ENCODE assay signal across 13 cellular contexts in the genomic region with DNA sequence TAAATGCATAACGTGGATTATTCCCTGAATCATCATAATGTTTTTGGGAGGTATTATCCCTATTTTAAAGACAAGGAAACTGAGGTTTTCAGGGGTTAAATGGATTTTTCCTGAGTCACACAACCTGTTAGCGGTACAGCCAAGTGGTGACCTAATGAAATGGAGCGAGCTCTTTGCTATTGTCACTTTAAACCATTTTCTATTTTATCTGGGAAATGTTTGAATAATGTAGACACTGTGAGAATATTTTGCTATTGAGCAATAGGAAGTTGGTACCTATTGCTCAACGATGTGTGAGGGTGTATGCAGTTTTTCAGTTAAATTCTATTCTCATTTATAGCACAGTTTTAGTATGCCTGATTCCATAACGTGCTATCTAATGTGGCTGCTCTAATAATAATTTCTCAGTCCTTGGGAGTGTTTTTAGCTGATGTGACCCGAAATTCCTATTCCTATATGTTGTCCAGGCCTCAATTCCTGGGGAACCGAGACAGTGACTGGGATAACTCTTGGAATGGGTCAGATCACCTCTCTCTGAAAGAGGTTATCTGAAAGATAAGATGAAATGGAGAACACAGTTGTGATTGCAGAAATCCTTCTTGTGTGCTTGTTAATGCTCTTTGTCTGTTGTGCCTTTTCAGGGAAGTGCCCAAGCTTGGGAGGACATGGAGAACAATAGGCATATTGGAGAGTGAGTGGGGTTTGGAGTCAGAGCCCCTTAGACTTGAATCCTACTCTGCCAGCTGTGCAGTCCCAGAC. TPM values are rescaled to one million over a fixed set of nuclear protein-coding genes. Genes with fewer than 3 reads are reported as not detected.
A peak's percentile ranks its signal among the peaks of the same experiment; 100 is the strongest.
DNase-seq lines count a peak whose midpoint lies in the region; ATAC-seq, FAIRE-seq and TF ChIP-seq lines count a peak whose summit lies in the region.
"Had no signal": no experiment of that assay in that cellular context is flagged by ENCODE, and none has a peak within 500 bp of the region (broad histone marks: within the 10 kb centered on the region; RNA-seq: fewer than 3 reads in every experiment).

No MANE protein-coding gene starts in this region.

- CTCF ChIA-PET in HepG2 (lab: Yijun Ruan, JAX; ENCODE audit: low intra/inter-chr PET ratio, low total read pairs) (no interaction called here), SK-N-SH (lab: Yijun Ruan, JAX) (interaction anchor here (1.3 kb wide), 1 partner anchor 31 kb away, joined by 3 read pairs; no protein-coding TSS in a partner anchor)

- TF ChIP-seq CTCF in AG10803 (conservative IDR thresholded peaks at IDR 0.05; ENCODE audit: low read length) (no peak), brain microvascular endothelial cell (IDR thresholded peaks at IDR 0.05; ENCODE audit: low read depth, low read length, missing control alignments) (no peak), HepG2 (CRISPR knock-in tag; IDR thresholded peaks at IDR 0.05) (no peak), SK-N-SH (IDR thresholded peaks at IDR 0.05) (no peak)

- no peak overlapping the region for H2AFZ ChIP-seq in HepG2 (ENCODE audit: low read length)
- no peak overlapping the region for H2AFZ ChIP-seq in SK-N-SH (ENCODE audit: low read depth)
- H2AFZ ChIP-seq: parathyroid adenoma had no signal

- POLR2A ChIA-PET in HepG2 (lab: Yijun Ruan, JAX): no interaction called here
- POLR2A ChIA-PET in SK-N-SH (lab: Yijun Ruan, JAX): no interaction called here

- H4K20me1 ChIP-seq in HepG2 (ENCODE audit: insufficient read depth, low read length): no peaks in the 10 kb centered on the region
- no peaks in the 10 kb centered on the region for H4K20me1 ChIP-seq in SK-N-SH (ENCODE audit: insufficient read depth)

- H3K9ac ChIP-seq in HepG2 (ENCODE audit: insufficient read depth, low read depth, low read length) (no peak overlapping the region), SK-N-SH (no peak overlapping the region)
- H3K9ac ChIP-seq: parathyroid adenoma had no signal

- H3K36me3 ChIP-seq in brain microvascular endothelial cell (replicated peaks) (no peaks in the 10 kb centered on the region), HepG2 (replicated peaks in 1 of 2; ENCODE audit: control insufficient read depth in 1 of 2, insufficient read depth in 2 of 2, low read length in 2 of 2) (no peaks in the 10 kb centered on the region), SK-N-SH (replicated peaks in 1 of 2; ENCODE audit: control insufficient read depth in 1 of 2, insufficient read depth in 2 of 2, low read length in 1 of 2) (no peaks in the 10 kb centered on the region)
- H3K36me3 ChIP-seq: tibial artery had no signal

- in situ Hi-C loops in brain microvascular endothelial cell (cut with HindIII; ENCODE audit: low pct_ligation_motif_present, low sequenced_read_pairs): no loop called here
- in situ Hi-C loops in HepG2 (cut with HindIII; ENCODE audit: extremely low pct_ligation_motif_present, low pct_unique_long_range_greater_than_20kb): no loop called here

- no peaks in the 10 kb centered on the region for H3F3A ChIP-seq in SK-N-SH (replicated peaks; ENCODE audit: insufficient read depth)

- no peak for FAIRE-seq in HepG2 (lab: Jason Lieb, UNC)

- H3K4me3 ChIP-seq in AG10803 (ENCODE audit: low read length) (no peak overlapping the region), brain microvascular endothelial cell (ENCODE audit: low read depth, low read length) (no peak overlapping the region), HepG2 (replicated peaks in 1 of 3; ENCODE audit: insufficient read depth in 1 of 3, low read depth in 2 of 3, low read length in 3 of 3) (no peak overlapping the region), SK-N-SH (ENCODE audit: low read depth in 2 of 2, low read length in 1 of 2) (no peak overlapping the region)
- H3K4me3 ChIP-seq: mucosa of descending colon, tibial artery had no signal

- BruUV-seq in HepG2 (replicated peaks; lab: Mats Ljungman, UMichigan): no TSS peak

- H3K9me2 ChIP-seq in SK-N-SH: no peaks in the 10 kb centered on the region

- no peaks in the 10 kb centered on the region for H3K4me1 ChIP-seq in HepG2 (ENCODE audit: insufficient read depth, low read length)
- H3K4me1 ChIP-seq in SK-N-SH (ENCODE audit: control insufficient read depth in 1 of 2, insufficient read depth in 2 of 2, low read depth in 1 of 2, low read length in 1 of 2): no peaks in the 10 kb centered on the region
- H3K4me1 ChIP-seq: parathyroid adenoma, tibial artery had no signal

- peak overlapping the region; percentile 62 for H3K27ac ChIP-seq in brain microvascular endothelial cell
- no peak overlapping the region for H3K27ac ChIP-seq in HepG2 (ENCODE audit: extremely low read length, insufficient read depth, low read length)
- no peak overlapping the region for H3K27ac ChIP-seq in SK-N-SH (ENCODE audit: low read depth in 2 of 2, low read length in 1 of 2)
- H3K27ac ChIP-seq: parathyroid adenoma, tibial artery had no signal

- H3K4me2 ChIP-seq in HepG2 (ENCODE audit: low read depth, low read length) (no peak overlapping the region), SK-N-SH (no peak overlapping the region)

- intact Hi-C loops in HepG2 (cut with micrococcal nuclease; ENCODE audit: unreplicated experiment): no loop called here

- no peak for ATAC-seq in HepG2
- ATAC-seq in GM21381 (IDR thresholded peaks at IDR 0.05; ENCODE audit: unreplicated experiment): no peak
- ATAC-seq in GM18498 (IDR thresholded peaks at IDR 0.05; ENCODE audit: unreplicated experiment): no peak
- no peak for ATAC-seq in HG03139 (IDR thresholded peaks at IDR 0.05; ENCODE audit: unreplicated experiment)
- ATAC-seq: mucosa of descending colon had no signal

- H3K27me3 ChIP-seq in brain microvascular endothelial cell (replicated peaks): no peaks in the 10 kb centered on the region
- no peaks in the 10 kb centered on the region for H3K27me3 ChIP-seq in HepG2 (ENCODE audit: control insufficient read depth in 1 of 2, insufficient read depth in 2 of 2, low read length in 2 of 2)
- H3K27me3 ChIP-seq in SK-N-SH (ENCODE audit: insufficient read depth): no peaks in the 10 kb centered on the region
- H3K27me3 ChIP-seq: tibial artery had no signal

- WGBS in HepG2 (ENCODE audit: low lambda C conversion rate): 1% methylated on average over 7 of the region's 7 CpGs
- WGBS in SK-N-SH (ENCODE audit: low lambda C conversion rate): 40% methylated on average over 7 of the region's 7 CpGs

- H3K9me3 ChIP-seq in HepG2 (ENCODE audit: low read length) (no peaks in the 10 kb centered on the region), SK-N-SH (no peaks in the 10 kb centered on the region)
- H3K9me3 ChIP-seq: mucosa of descending colon, tibial artery had no signal

- TF ChIP-seq RAD21 in HepG2 (CRISPR knock-in tag; IDR thresholded peaks at IDR 0.05) (no peak), SK-N-SH (IDR thresholded peaks at IDR 0.05; ENCODE audit: low read length) (no peak)

- peak; percentile 1 for DNase-seq in AG10803 (ENCODE audit: low read depth)
- peak; percentile 45 to 50 for DNase-seq in Kasumi-1 (lab: John Stamatoyannopoulos, UW)
- peak; percentile 36 for DNase-seq in brain microvascular endothelial cell
- DNase-seq in HepG2 (ENCODE audit: low spot score): no peak
- DNase-seq in SK-N-SH: no peak
- DNase-seq: mucosa of descending colon; NCI-H1930; NK-92 treated with Interleukin-12 subunit alpha and Interleukin-12 subunit beta, amount 100 ng/mL, for 24 hours; tibial artery had no signal

- no peaks in the 10 kb centered on the region for H3K79me2 ChIP-seq in HepG2 (ENCODE audit: insufficient read depth, low read length)
- no peaks in the 10 kb centered on the region for H3K79me2 ChIP-seq in SK-N-SH (ENCODE audit: insufficient read depth)
- H3K79me2 ChIP-seq: parathyroid adenoma had no signal

- no peak for TF ChIP-seq POLR2A in HepG2 (IDR thresholded peaks at IDR 0.05; ENCODE audit: insufficient read depth in 1 of 2, low read depth in 2 of 2, low read length in 2 of 2)

- TF ChIP-seq EP300 in HepG2 (IDR thresholded peaks at IDR 0.05; ENCODE audit: low read depth in 2 of 2, low read length in 2 of 2): no peak
- no peak for TF ChIP-seq EP300 in HepG2 (CRISPR knock-in tag; IDR thresholded peaks at IDR 0.05; ENCODE audit: borderline replicate concordance)
- TF ChIP-seq EP300 in SK-N-SH (IDR thresholded peaks at IDR 0.05; ENCODE audit: borderline replicate concordance in 1 of 2, low read depth in 1 of 2, low read length in 1 of 2): no peak

TF ChIP-seq in HepG2, 621 proteins besides CTCF, POLR2A, EP300 and RAD21 (continues in another document):
- TF ChIP-seq ZFP36 (IDR thresholded peaks at IDR 0.05; ENCODE audit: borderline replicate concordance, low read depth, low read length, partially characterized antibody): no peak
- no peak for TF ChIP-seq ZNF430 (CRISPR knock-in tag; IDR thresholded peaks at IDR 0.05)

TF ChIP-seq in SK-N-SH, 30 proteins besides CTCF, POLR2A, EP300 and RAD21 (continues in another document):
- TF ChIP-seq FOXJ3 (CRISPR knock-in tag; IDR thresholded peaks at IDR 0.05): no peak
- TF ChIP-seq TEAD4 (IDR thresholded peaks at IDR 0.05; ENCODE audit: borderline replicate concordance, insufficient read depth): no peak
- no peak for TF ChIP-seq POLR2AphosphoS5 (IDR thresholded peaks at IDR 0.05; ENCODE audit: low read depth, low read length)
- TF ChIP-seq NFIC (IDR thresholded peaks at IDR 0.05; ENCODE audit: borderline replicate concordance): no peak

RNA-seq across cellular contexts. Expression of gene ABCB11, which starts 38.4 kb away (rescaled TPM):
- total RNA-seq in HepG2 (2016; rRNA removed; fragmentation: Illumina TruSeq; extraction: Trizol): not detected in 2 replicates
- total RNA-seq in HepG2 (2016; cell fraction: cytosol; rRNA removed; fragmentation: Illumina TruSeq; extraction: Trizol; ENCODE audit: low read depth): not detected in 2 replicates
- not detected in 2 replicates for total RNA-seq in HepG2 (2016; cell fraction: insoluble cytoplasmic fraction; rRNA removed; fragmentation: Illumina TruSeq; extraction: Trizol)
- total RNA-seq in HepG2 (2016; cell fraction: membrane; rRNA removed; fragmentation: Illumina TruSeq; extraction: Trizol): not detected in 2 replicates
- total RNA-seq in HepG2 (2016; cell fraction: nucleus; rRNA removed; fragmentation: Illumina TruSeq; extraction: Trizol): not detected in 2 replicates
- not detected in 2 replicates for polyA plus RNA-seq in HepG2 (2011; rRNA removed)
- not detected in 2 replicates for polyA plus RNA-seq in HepG2 (2011; cell fraction: cytosol; rRNA removed)
- polyA plus RNA-seq in HepG2 (2011; cell fraction: nucleus; rRNA removed): not detected in 2 replicates
- not detected in 2 replicates for polyA plus RNA-seq in HepG2 (2012)
- polyA plus RNA-seq in HepG2 (2016; cell fraction: cytosol; fragmentation: Illumina TruSeq; extraction: Trizol; ENCODE audit: low read depth): not detected in 2 replicates
- polyA plus RNA-seq in HepG2 (2016; cell fraction: insoluble cytoplasmic fraction; fragmentation: Illumina TruSeq; extraction: Trizol; ENCODE audit: low read depth): not detected in 2 replicates
- polyA plus RNA-seq in HepG2 (2016; cell fraction: membrane; fragmentation: Illumina TruSeq; extraction: Trizol; ENCODE audit: low read depth): not detected in 2 replicates
- not detected in 2 replicates for polyA plus RNA-seq in HepG2 (2016; cell fraction: nucleus; fragmentation: Illumina TruSeq; extraction: Trizol; ENCODE audit: insufficient read depth, low read depth)
- polyA minus RNA-seq in HepG2 (2011; rRNA and poly(A)+ RNA removed; ENCODE audit: low replicate concordance): 0.09 TPM in 1 of 2 replicates, not detected in the other
- not detected in 2 replicates for polyA minus RNA-seq in HepG2 (2011; cell fraction: cytosol; rRNA and poly(A)+ RNA removed)
- polyA minus RNA-seq in HepG2 (2011; cell fraction: nucleus; rRNA and poly(A)+ RNA removed): not detected in 2 replicates
- not detected in 2 replicates for polyA plus RNA-seq in SK-N-SH (2012; rRNA removed)
- not detected in 2 replicates for polyA plus RNA-seq in SK-N-SH (2012; cell fraction: cytosol; rRNA removed)
- not detected in 2 replicates for polyA plus RNA-seq in SK-N-SH (2012; cell fraction: nucleus; rRNA removed)

Comparison
In these comparisons a context has a peak if more than half of its experiments do, and no peak if none do; other contexts are left out.
1. DNase-seq: peak in AG10803 (single experiment), Kasumi-1 (2 of 2) and brain microvascular endothelial cell (single experiment); none in HepG2 (single experiment) and SK-N-SH (single experiment).